ENCODE assay signal across 18 cellular contexts in genomic region chr6:87540541-87540940, GRCh38.
"Had no signal": no experiment of that assay in that cellular context is flagged by ENCODE, and none has a peak within 500 bp of the region (broad histone marks: within the 10 kb centered on the region; RNA-seq: fewer than 3 reads in every experiment).

No MANE protein-coding gene starts in this region.

- H3K27me3 Mint-ChIP-seq: activated CD4-positive, alpha-beta T cell treated with anti-CD3 and anti-CD28 coated beads for 36 hours; activated naive CD4-positive, alpha-beta T cell treated with anti-CD3 and anti-CD28 coated beads, Interleukin-2, amount 50 U/mL, for 24 hours; dendritic cell treated with granulocyte-macrophage colony-stimulating factor and Interleukin-4, amounts not matched to agents 40 ng/mL and 50 ng/mL, for 4 days; effector memory CD8-positive, alpha-beta T cell; naive thymus-derived CD4-positive, alpha-beta T cell had no signal

- DNase-seq: activated CD4-positive, alpha-beta T cell treated with anti-CD3 and anti-CD28 coated beads for 36 hours; activated CD4-positive, alpha-beta T cell treated with anti-CD3 and anti-CD28 coated beads, Interleukin-2, amount 50 U/mL, for 48 hours; activated gamma-delta T cell; cerebellar nuclear complex; effector memory CD8-positive, alpha-beta T cell; foreskin melanocyte; mesenchymal stem cell; naive thymus-derived CD4-positive, alpha-beta T cell; stimulated activated CD4-positive, alpha-beta T cell treated with anti-CD3 and anti-CD28 coated beads, Interleukin-2, amount 100 ng/mL, for 24 hours; stimulated activated naive CD8-positive, alpha-beta T cell treated with anti-CD3 and anti-CD28 coated beads, Interleukin-15, Interleukin-2, amounts not matched to agents 100 U/mL and 50 U/mL, for 24 hours; substantia nigra; tibial artery had no signal

- ATAC-seq: activated CD4-positive, alpha-beta T cell treated with anti-CD3 and anti-CD28 coated beads for 36 hours; effector memory CD8-positive, alpha-beta T cell; naive thymus-derived CD4-positive, alpha-beta T cell; stimulated activated naive CD8-positive, alpha-beta T cell treated with anti-CD3 and anti-CD28 coated beads, Interleukin-15, Interleukin-2, amounts not matched to agents 100 U/mL and 50 U/mL, for 24 hours; WTC11 had no signal

- H3K4me1 Mint-ChIP-seq: WTC11 had no signal

- H3K4me3 Mint-ChIP-seq: activated CD4-positive, alpha-beta T cell treated with anti-CD3 and anti-CD28 coated beads for 36 hours; activated naive CD4-positive, alpha-beta T cell treated with anti-CD3 and anti-CD28 coated beads, Interleukin-2, amount 50 U/mL, for 24 hours; dendritic cell treated with granulocyte-macrophage colony-stimulating factor and Interleukin-4, amounts not matched to agents 40 ng/mL and 50 ng/mL, for 4 days; effector memory CD8-positive, alpha-beta T cell; naive thymus-derived CD4-positive, alpha-beta T cell; T-helper 2 cell treated with Interferon-gamma antibody and Interleukin-4, amounts not matched to agents 5 μg/mL and 100 μg/mL, for 36 hours; WTC11 had no signal

- H3K36me3 ChIP-seq: breast epithelium had no signal

- H3K4me3 ChIP-seq: ascending aorta, breast epithelium, tibial artery had no signal

- H3K27ac Mint-ChIP-seq: activated CD4-positive, alpha-beta T cell treated with anti-CD3 and anti-CD28 coated beads for 36 hours; activated naive CD4-positive, alpha-beta T cell treated with anti-CD3 and anti-CD28 coated beads, Interleukin-2, amount 50 U/mL, for 24 hours; dendritic cell treated with granulocyte-macrophage colony-stimulating factor and Interleukin-4, amounts not matched to agents 40 ng/mL and 50 ng/mL, for 4 days; effector memory CD8-positive, alpha-beta T cell; naive thymus-derived CD4-positive, alpha-beta T cell; T-helper 2 cell treated with Interferon-gamma antibody and Interleukin-4, amounts not matched to agents 5 μg/mL and 100 μg/mL, for 36 hours; WTC11 had no signal

- H3K9me3 ChIP-seq: ascending aorta, breast epithelium, tibial artery had no signal

- H3K4me1 ChIP-seq: ascending aorta, breast epithelium had no signal

- H3K27me3 ChIP-seq: ascending aorta, breast epithelium, tibial artery had no signal

- H3K9me3 Mint-ChIP-seq: activated naive CD4-positive, alpha-beta T cell treated with anti-CD3 and anti-CD28 coated beads, Interleukin-2, amount 50 U/mL, for 24 hours; effector memory CD8-positive, alpha-beta T cell had no signal

- H3K27ac ChIP-seq: breast epithelium, tibial artery had no signal
